In genomic region chr2:205972113-205972512, GRCh38 we compare ENCODE assay signal across 1 cellular context.
A peak's percentile ranks its signal among the peaks of the same experiment; 100 is the strongest.
TF ChIP-seq lines count a peak whose summit lies in the region.

No MANE protein-coding gene starts in this region.

TF ChIP-seq in HepG2, 621 proteins besides CTCF, POLR2A, EP300 and RAD21 (continued from another document):
- TF ChIP-seq ZNF331 (CRISPR knock-in tag; IDR thresholded peaks at IDR 0.05) (peak; percentile 14; the same call in 1 of the 2 replicates), FOSL2 (CRISPR knock-in tag; IDR thresholded peaks at IDR 0.05) (0 out of 2 replicates have a peak, but pooled peaks have one; percentile 8), ZFY (CRISPR knock-in tag; IDR thresholded peaks at IDR 0.05) (peak; percentile 34; the same call in 1 of the 2 replicates), ZBTB38 (CRISPR knock-in tag; IDR thresholded peaks at IDR 0.05) (peak; percentile 40; the same call in 1 of the 2 replicates), ZNF44 (CRISPR knock-in tag; IDR thresholded peaks at IDR 0.05) (peak; percentile 75; the same call in 1 of the 2 replicates), MAFG (CRISPR knock-in tag; IDR thresholded peaks at IDR 0.05) (no peak), CEBPG (CRISPR knock-in tag; IDR thresholded peaks at IDR 0.05) (0 out of 2 replicates have a peak, but pooled peaks have one; percentile 18), MAFK (conservative IDR thresholded peaks at IDR 0.05 in 1 of 2, IDR thresholded peaks at IDR 0.05 in 1 of 2; ENCODE audit: low read length in 2 of 2) (no peak), STAT5B (CRISPR knock-in tag; IDR thresholded peaks at IDR 0.05) (no peak), ERF (CRISPR knock-in tag; IDR thresholded peaks at IDR 0.05) (0 out of 2 replicates have a peak, but pooled peaks have one; percentile 40), ZNF644 (CRISPR knock-in tag; IDR thresholded peaks at IDR 0.05; ENCODE audit: low read depth) (peak; percentile 64; the same call in 1 of the 2 replicates), HNF4A (CRISPR knock-in tag; IDR thresholded peaks at IDR 0.05) (peak; percentile 26; the same call in 1 of the 2 replicates), ZBTB20 (CRISPR knock-in tag; IDR thresholded peaks at IDR 0.05; ENCODE audit: borderline replicate concordance, low read depth) (0 out of 2 replicates have a peak, but pooled peaks have one; percentile 27), RXRB (CRISPR knock-in tag; IDR thresholded peaks at IDR 0.05; ENCODE audit: borderline replicate concordance) (peak; percentile 33; the same call in 1 of the 2 replicates), ZNF660 (CRISPR knock-in tag; IDR thresholded peaks at IDR 0.05; ENCODE audit: borderline replicate concordance, low read depth) (no peak), ZNF138 (CRISPR knock-in tag; IDR thresholded peaks at IDR 0.05; ENCODE audit: low read depth) (peak; percentile 54; the same call in 1 of the 2 replicates), MATR3 (CRISPR knock-in tag; IDR thresholded peaks at IDR 0.05) (no peak), HOXA3 (CRISPR knock-in tag; IDR thresholded peaks at IDR 0.05) (peak; percentile 22; the same call in 1 of the 2 replicates), HOXD1 (CRISPR knock-in tag; IDR thresholded peaks at IDR 0.05) (no peak), ZFX (CRISPR knock-in tag; IDR thresholded peaks at IDR 0.05; ENCODE audit: low read depth) (peak; percentile 63; the same call in 1 of the 2 replicates), KDM4B (CRISPR knock-in tag; IDR thresholded peaks at IDR 0.05) (0 out of 2 replicates have a peak, but pooled peaks have one; percentile 33)
- TF ChIP-seq, protein P1, sequence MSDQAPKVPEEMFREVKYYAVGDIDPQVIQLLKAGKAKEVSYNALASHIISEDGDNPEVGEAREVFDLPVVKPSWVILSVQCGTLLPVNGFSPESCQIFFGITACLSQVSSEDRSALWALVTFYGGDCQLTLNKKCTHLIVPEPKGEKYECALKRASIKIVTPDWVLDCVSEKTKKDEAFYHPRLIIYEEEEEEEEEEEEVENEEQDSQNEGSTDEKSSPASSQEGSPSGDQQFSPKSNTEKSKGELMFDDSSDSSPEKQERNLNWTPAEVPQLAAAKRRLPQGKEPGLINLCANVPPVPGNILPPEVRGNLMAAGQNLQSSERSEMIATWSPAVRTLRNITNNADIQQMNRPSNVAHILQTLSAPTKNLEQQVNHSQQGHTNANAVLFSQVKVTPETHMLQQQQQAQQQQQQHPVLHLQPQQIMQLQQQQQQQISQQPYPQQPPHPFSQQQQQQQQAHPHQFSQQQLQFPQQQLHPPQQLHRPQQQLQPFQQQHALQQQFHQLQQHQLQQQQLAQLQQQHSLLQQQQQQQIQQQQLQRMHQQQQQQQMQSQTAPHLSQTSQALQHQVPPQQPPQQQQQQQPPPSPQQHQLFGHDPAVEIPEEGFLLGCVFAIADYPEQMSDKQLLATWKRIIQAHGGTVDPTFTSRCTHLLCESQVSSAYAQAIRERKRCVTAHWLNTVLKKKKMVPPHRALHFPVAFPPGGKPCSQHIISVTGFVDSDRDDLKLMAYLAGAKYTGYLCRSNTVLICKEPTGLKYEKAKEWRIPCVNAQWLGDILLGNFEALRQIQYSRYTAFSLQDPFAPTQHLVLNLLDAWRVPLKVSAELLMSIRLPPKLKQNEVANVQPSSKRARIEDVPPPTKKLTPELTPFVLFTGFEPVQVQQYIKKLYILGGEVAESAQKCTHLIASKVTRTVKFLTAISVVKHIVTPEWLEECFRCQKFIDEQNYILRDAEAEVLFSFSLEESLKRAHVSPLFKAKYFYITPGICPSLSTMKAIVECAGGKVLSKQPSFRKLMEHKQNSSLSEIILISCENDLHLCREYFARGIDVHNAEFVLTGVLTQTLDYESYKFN (CRISPR knock-in tag; conservative IDR thresholded peaks at IDR 0.05) = peak; percentile 25; the same call in 1 of the 2 replicates
- TF ChIP-seq, protein P2, sequence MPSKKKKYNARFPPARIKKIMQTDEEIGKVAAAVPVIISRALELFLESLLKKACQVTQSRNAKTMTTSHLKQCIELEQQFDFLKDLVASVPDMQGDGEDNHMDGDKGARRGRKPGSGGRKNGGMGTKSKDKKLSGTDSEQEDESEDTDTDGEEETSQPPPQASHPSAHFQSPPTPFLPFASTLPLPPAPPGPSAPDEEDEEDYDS (CRISPR knock-in tag; IDR thresholded peaks at IDR 0.05) = peak; percentile 32; the same call in 1 of the 2 replicates
- TF ChIP-seq, protein P3, sequence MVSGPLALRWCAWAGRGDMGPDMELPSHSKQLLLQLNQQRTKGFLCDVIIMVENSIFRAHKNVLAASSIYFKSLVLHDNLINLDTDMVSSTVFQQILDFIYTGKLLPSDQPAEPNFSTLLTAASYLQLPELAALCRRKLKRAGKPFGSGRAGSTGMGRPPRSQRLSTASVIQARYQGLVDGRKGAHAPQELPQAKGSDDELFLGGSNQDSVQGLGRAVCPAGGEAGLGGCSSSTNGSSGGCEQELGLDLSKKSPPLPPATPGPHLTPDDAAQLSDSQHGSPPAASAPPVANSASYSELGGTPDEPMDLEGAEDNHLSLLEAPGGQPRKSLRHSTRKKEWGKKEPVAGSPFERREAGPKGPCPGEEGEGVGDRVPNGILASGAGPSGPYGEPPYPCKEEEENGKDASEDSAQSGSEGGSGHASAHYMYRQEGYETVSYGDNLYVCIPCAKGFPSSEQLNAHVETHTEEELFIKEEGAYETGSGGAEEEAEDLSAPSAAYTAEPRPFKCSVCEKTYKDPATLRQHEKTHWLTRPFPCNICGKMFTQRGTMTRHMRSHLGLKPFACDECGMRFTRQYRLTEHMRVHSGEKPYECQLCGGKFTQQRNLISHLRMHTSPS (CRISPR knock-in tag; IDR thresholded peaks at IDR 0.05; ENCODE audit: low read depth) = 0 out of 2 replicates have a peak, but pooled peaks have one; percentile 18
- TF ChIP-seq, protein P4, sequence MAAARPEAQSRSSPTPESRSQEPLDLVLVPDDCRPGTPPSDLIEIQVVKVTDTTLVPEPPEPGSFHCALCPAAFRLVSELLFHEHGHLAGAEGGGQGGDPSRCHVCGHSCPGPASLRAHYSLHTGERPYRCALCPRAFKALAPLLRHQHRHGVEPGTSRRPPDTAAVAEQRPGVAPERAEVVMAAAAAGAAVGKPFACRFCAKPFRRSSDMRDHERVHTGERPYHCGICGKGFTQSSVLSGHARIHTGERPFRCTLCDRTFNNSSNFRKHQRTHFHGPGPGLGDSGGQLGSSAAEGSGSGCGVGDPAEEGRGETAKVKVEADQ (CRISPR knock-in tag; IDR thresholded peaks at IDR 0.05; ENCODE audit: borderline replicate concordance) = peak; percentile 73; the same call in 1 of the 2 replicates
- TF ChIP-seq, protein P5, sequence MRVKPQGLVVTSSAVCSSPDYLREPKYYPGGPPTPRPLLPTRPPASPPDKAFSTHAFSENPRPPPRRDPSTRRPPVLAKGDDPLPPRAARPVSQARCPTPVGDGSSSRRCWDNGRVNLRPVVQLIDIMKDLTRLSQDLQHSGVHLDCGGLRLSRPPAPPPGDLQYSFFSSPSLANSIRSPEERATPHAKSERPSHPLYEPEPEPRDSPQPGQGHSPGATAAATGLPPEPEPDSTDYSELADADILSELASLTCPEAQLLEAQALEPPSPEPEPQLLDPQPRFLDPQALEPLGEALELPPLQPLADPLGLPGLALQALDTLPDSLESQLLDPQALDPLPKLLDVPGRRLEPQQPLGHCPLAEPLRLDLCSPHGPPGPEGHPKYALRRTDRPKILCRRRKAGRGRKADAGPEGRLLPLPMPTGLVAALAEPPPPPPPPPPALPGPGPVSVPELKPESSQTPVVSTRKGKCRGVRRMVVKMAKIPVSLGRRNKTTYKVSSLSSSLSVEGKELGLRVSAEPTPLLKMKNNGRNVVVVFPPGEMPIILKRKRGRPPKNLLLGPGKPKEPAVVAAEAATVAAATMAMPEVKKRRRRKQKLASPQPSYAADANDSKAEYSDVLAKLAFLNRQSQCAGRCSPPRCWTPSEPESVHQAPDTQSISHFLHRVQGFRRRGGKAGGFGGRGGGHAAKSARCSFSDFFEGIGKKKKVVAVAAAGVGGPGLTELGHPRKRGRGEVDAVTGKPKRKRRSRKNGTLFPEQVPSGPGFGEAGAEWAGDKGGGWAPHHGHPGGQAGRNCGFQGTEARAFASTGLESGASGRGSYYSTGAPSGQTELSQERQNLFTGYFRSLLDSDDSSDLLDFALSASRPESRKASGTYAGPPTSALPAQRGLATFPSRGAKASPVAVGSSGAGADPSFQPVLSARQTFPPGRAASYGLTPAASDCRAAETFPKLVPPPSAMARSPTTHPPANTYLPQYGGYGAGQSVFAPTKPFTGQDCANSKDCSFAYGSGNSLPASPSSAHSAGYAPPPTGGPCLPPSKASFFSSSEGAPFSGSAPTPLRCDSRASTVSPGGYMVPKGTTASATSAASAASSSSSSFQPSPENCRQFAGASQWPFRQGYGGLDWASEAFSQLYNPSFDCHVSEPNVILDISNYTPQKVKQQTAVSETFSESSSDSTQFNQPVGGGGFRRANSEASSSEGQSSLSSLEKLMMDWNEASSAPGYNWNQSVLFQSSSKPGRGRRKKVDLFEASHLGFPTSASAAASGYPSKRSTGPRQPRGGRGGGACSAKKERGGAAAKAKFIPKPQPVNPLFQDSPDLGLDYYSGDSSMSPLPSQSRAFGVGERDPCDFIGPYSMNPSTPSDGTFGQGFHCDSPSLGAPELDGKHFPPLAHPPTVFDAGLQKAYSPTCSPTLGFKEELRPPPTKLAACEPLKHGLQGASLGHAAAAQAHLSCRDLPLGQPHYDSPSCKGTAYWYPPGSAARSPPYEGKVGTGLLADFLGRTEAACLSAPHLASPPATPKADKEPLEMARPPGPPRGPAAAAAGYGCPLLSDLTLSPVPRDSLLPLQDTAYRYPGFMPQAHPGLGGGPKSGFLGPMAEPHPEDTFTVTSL (CRISPR knock-in tag; IDR thresholded peaks at IDR 0.05; ENCODE audit: borderline replicate concordance) = 0 out of 2 replicates have a peak, but pooled peaks have one; percentile 18
- TF ChIP-seq, protein P6, sequence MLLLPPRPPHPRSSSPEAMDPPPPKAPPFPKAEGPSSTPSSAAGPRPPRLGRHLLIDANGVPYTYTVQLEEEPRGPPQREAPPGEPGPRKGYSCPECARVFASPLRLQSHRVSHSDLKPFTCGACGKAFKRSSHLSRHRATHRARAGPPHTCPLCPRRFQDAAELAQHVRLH (CRISPR knock-in tag; IDR thresholded peaks at IDR 0.05; ENCODE audit: borderline replicate concordance, low read depth) = 0 out of 2 replicates have a peak, but pooled peaks have one; percentile 41
- TF ChIP-seq, protein P7, sequence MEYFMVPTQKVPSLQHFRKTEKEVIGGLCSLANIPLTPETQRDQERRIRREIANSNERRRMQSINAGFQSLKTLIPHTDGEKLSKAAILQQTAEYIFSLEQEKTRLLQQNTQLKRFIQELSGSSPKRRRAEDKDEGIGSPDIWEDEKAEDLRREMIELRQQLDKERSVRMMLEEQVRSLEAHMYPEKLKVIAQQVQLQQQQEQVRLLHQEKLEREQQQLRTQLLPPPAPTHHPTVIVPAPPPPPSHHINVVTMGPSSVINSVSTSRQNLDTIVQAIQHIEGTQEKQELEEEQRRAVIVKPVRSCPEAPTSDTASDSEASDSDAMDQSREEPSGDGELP (IDR thresholded peaks at IDR 0.05; ENCODE audit: borderline replicate concordance, low read depth) = peak; percentile 22; the same call in 1 of the 2 replicates
